In genomic region chr6:3789018-3789895, GRCh38 we compare ENCODE assay signal across 1 cellular context.
TF ChIP-seq lines count a peak whose summit lies in the region.

No MANE protein-coding gene starts in this region.

TF ChIP-seq in HepG2, 621 proteins besides CTCF, POLR2A, EP300 and RAD21 (continued from another document and continues in another):
- TF ChIP-seq DZIP1 (CRISPR knock-in tag; IDR thresholded peaks at IDR 0.05) (no peak), ZFP36 (IDR thresholded peaks at IDR 0.05; ENCODE audit: borderline replicate concordance, low read depth, low read length, partially characterized antibody) (no peak), TOE1 (CRISPR knock-in tag; IDR thresholded peaks at IDR 0.05) (0 out of 2 replicates have a peak, but pooled peaks have one; percentile 69), ETV5 (CRISPR knock-in tag; IDR thresholded peaks at IDR 0.05; ENCODE audit: borderline replicate concordance) (peak; percentile 93), ARNT (IDR thresholded peaks at IDR 0.05) (no peak), TOPORS (CRISPR knock-in tag; IDR thresholded peaks at IDR 0.05) (0 out of 2 replicates have a peak, but pooled peaks have one; percentile 73), MTA1 (CRISPR knock-in tag; IDR thresholded peaks at IDR 0.05; ENCODE audit: borderline replicate concordance) (peak; percentile 80), ZNF101 (CRISPR knock-in tag; IDR thresholded peaks at IDR 0.05; ENCODE audit: borderline replicate concordance, low read depth) (no peak), SKI (IDR thresholded peaks at IDR 0.05; ENCODE audit: partially characterized antibody) (peak; percentile 90), ZFP91 (CRISPR knock-in tag; IDR thresholded peaks at IDR 0.05; ENCODE audit: borderline replicate concordance) (peak; percentile 86), ZNF20 (CRISPR knock-in tag; IDR thresholded peaks at IDR 0.05) (0 out of 2 replicates have a peak, but pooled peaks have one; percentile 34), PHF8 (CRISPR knock-in tag; IDR thresholded peaks at IDR 0.05) (peak; percentile 74), ZNF652 (CRISPR knock-in tag; IDR thresholded peaks at IDR 0.05; ENCODE audit: borderline replicate concordance, low read depth) (peak; percentile 71; the same call in 1 of the 2 replicates), ZNF124 (CRISPR knock-in tag; IDR thresholded peaks at IDR 0.05) (peak; percentile 87), SAP130 (CRISPR knock-in tag; IDR thresholded peaks at IDR 0.05; ENCODE audit: low read depth) (peak; percentile 91), ZNF691 (CRISPR knock-in tag; IDR thresholded peaks at IDR 0.05; ENCODE audit: borderline replicate concordance, low read depth) (peak; percentile 17; the same call in 1 of the 2 replicates), TFDP2 (CRISPR knock-in tag; IDR thresholded peaks at IDR 0.05) (no peak), ZMYM2 (CRISPR knock-in tag; IDR thresholded peaks at IDR 0.05) (peak; percentile 68; the same call in 1 of the 2 replicates), ZFAT (CRISPR knock-in tag; conservative IDR thresholded peaks at IDR 0.05) (no peak), ELF4 (CRISPR knock-in tag; IDR thresholded peaks at IDR 0.05; ENCODE audit: borderline replicate concordance) (peak; percentile 67; the same call in 1 of the 2 replicates), CREBL2 (CRISPR knock-in tag; IDR thresholded peaks at IDR 0.05; ENCODE audit: borderline replicate concordance) (peak; percentile 83; the same call in 1 of the 2 replicates), HNF4G (IDR thresholded peaks at IDR 0.05; ENCODE audit: borderline replicate concordance, low read depth, low read length) (peak; percentile 88), HNF4G (CRISPR knock-in tag; IDR thresholded peaks at IDR 0.05; ENCODE audit: borderline replicate concordance, low read depth) (peak; percentile 88), NFKBIZ (CRISPR knock-in tag; IDR thresholded peaks at IDR 0.05) (peak; percentile 2; the same call in 1 of the 2 replicates), SNRNP70 (IDR thresholded peaks at IDR 0.05; ENCODE audit: low read depth, low read length) (no peak), ATM (IDR thresholded peaks at IDR 0.05; ENCODE audit: borderline replicate concordance) (no peak), DBP (CRISPR knock-in tag; IDR thresholded peaks at IDR 0.05; ENCODE audit: not compliant biosample characterization) (peak; percentile 84), RXRB (CRISPR knock-in tag; IDR thresholded peaks at IDR 0.05; ENCODE audit: borderline replicate concordance) (peak; percentile 100), MAX (IDR thresholded peaks at IDR 0.05) (peak; percentile 67), ZIK1 (CRISPR knock-in tag; IDR thresholded peaks at IDR 0.05; ENCODE audit: borderline replicate concordance, low read depth) (no peak), GMEB1 (CRISPR knock-in tag; IDR thresholded peaks at IDR 0.05; ENCODE audit: borderline replicate concordance) (peak; percentile 69), ZNF432 (CRISPR knock-in tag; IDR thresholded peaks at IDR 0.05; ENCODE audit: borderline replicate concordance) (no peak), HINFP (CRISPR knock-in tag; IDR thresholded peaks at IDR 0.05; ENCODE audit: low read depth) (no peak), ARNT2 (CRISPR knock-in tag; IDR thresholded peaks at IDR 0.05; ENCODE audit: low read depth) (no peak), RBAK (CRISPR knock-in tag; IDR thresholded peaks at IDR 0.05) (no peak; the same call in 1 of the 2 replicates), ZNF30 (CRISPR knock-in tag; IDR thresholded peaks at IDR 0.05) (no peak), SNAPC4 (CRISPR knock-in tag; IDR thresholded peaks at IDR 0.05) (no peak), SOX5 (CRISPR knock-in tag; IDR thresholded peaks at IDR 0.05; ENCODE audit: borderline replicate concordance) (peak; percentile 88), MYC (CRISPR knock-in tag; IDR thresholded peaks at IDR 0.05; ENCODE audit: borderline replicate concordance) (peak; percentile 5; the same call in 1 of the 2 replicates), GATAD1 (CRISPR knock-in tag; IDR thresholded peaks at IDR 0.05) (0 out of 2 replicates have a peak, but pooled peaks have one; percentile 54), WIZ (CRISPR knock-in tag; IDR thresholded peaks at IDR 0.05) (peak; percentile 87; the same call in 1 of the 2 replicates), JUNB (CRISPR knock-in tag; IDR thresholded peaks at IDR 0.05; ENCODE audit: borderline replicate concordance) (no peak), ZNF780A (CRISPR knock-in tag; IDR thresholded peaks at IDR 0.05) (no peak), TSC22D2 (CRISPR knock-in tag; IDR thresholded peaks at IDR 0.05; ENCODE audit: borderline replicate concordance) (no peak), ZBTB39 (CRISPR knock-in tag; IDR thresholded peaks at IDR 0.05) (peak; percentile 57; the same call in 1 of the 2 replicates)
